ENCODE assay signal across 11 cellular contexts in genomic region chr22:39311592-39312400, GRCh38. TPM values are rescaled to one million over a fixed set of nuclear protein-coding genes. Genes with fewer than 3 reads are reported as not detected.
DNase-seq lines count a peak whose midpoint lies in the region; ATAC-seq and TF ChIP-seq lines count a peak whose summit lies in the region.
"Had no signal": no experiment of that assay in that cellular context is flagged by ENCODE, and none has a peak within 500 bp of the region (broad histone marks: within the 10 kb centered on the region; RNA-seq: fewer than 3 reads in every experiment).

No MANE protein-coding gene starts in this region.

- CTCF ChIA-PET in MCF 10A (lab: Yijun Ruan, JAX) = interaction anchor here (0.5 to 12.1 kb wide), 19 partner anchors 12 to 713 kb away, joined by 3 to 256 read pairs (median 3); partner anchors contain the start of gene ATF4
- CTCF ChIA-PET in mammary epithelial cell (lab: Charles Lee; ENCODE audit: low non-redundant PET) = interaction anchor here (0.5 to 1.1 kb wide), 3 partner anchors 141 to 306 kb away, joined by 3 to 14 read pairs (median 8); no protein-coding TSS in a partner anchor

- no peaks in the 10 kb centered on the region for H3K9me3 Mint-ChIP-seq in MCF 10A (ENCODE audit: unreplicated experiment)
- H3K9me3 Mint-ChIP-seq in stimulated activated memory B cell treated with anti-CD40 and anti-IgM and Interleukin-4, amounts not matched to agents 10 μg/mL and 1 μg/mL and 100 μg/mL, for 72 hours = no peaks in the 10 kb centered on the region

- H3K4me2 ChIP-seq in mammary epithelial cell (ENCODE audit: insufficient read depth, low read depth, low read length) = no peak overlapping the region

- H3K27ac ChIP-seq in mammary epithelial cell (ENCODE audit: insufficient read depth, low read depth, low read length) = no peak overlapping the region
- H3K27ac ChIP-seq in left lung = no peak overlapping the region

- H3K79me2 ChIP-seq in mammary epithelial cell (ENCODE audit: insufficient read depth, low read length) = peaks cover 45% of the 10 kb centered on the region

- BruUV-seq in MCF 10A (replicated peaks; lab: Mats Ljungman, UMichigan) (no TSS peak), mammary epithelial cell (replicated peaks; lab: Mats Ljungman, UMichigan) (no TSS peak)

- peaks cover 39% of the 10 kb centered on the region for H3K36me3 ChIP-seq in mammary epithelial cell (ENCODE audit: insufficient read depth, low read length)
- H3K36me3 ChIP-seq in left lung = peaks cover 10 to 63% of the 10 kb centered on the region in 2 donors

- peaks cover 34% of the 10 kb centered on the region for H3K4me1 Mint-ChIP-seq in MCF 10A (ENCODE audit: insufficient read depth, unreplicated experiment)
- H3K4me1 Mint-ChIP-seq in stimulated activated memory B cell treated with anti-CD40 and anti-IgM and Interleukin-4, amounts not matched to agents 10 μg/mL and 1 μg/mL and 100 μg/mL, for 72 hours = peaks cover 74% of the 10 kb centered on the region

- 94% methylated on average over 18 of the region's 19 CpGs for WGBS in mammary epithelial cell (ENCODE audit: low coverage, missing lambda C conversion rate)

- H2AFZ ChIP-seq in mammary epithelial cell (ENCODE audit: low read depth, low read length) = no peak overlapping the region

- POLR2A ChIA-PET in MCF 10A (lab: Yijun Ruan, JAX) = interaction anchor here (0.8 to 4.0 kb wide), 11 partner anchors 8 to 868 kb away, joined by 3 to 38 read pairs (median 7); partner anchors contain the start of gene RPL3

- no peaks in the 10 kb centered on the region for H3K27me3 ChIP-seq in mammary epithelial cell (ENCODE audit: insufficient read depth, low read length)
- H3K27me3 ChIP-seq in left lung = no peaks in the 10 kb centered on the region

- H3K4me3 ChIP-seq in mammary epithelial cell (replicated peaks in 1 of 3; ENCODE audit: insufficient read depth in 1 of 3, low read depth in 2 of 3, low read length in 3 of 3) (no peak overlapping the region), cardiac fibroblast (replicated peaks in 1 of 2; ENCODE audit: low read depth in 2 of 2, low read length in 2 of 2) (no peak overlapping the region), left lung (no peak overlapping the region)

- intact Hi-C loops in MCF 10A (cut with micrococcal nuclease) = loop anchor here (1.0 kb wide), 2 partner anchors 141 to 176 kb away; no protein-coding TSS in a partner anchor
- intact Hi-C loops in mammary epithelial cell (cut with micrococcal nuclease) = loop anchor here (1.0 to 10.0 kb wide), 3 partner anchors 176 to 557 kb away; partner anchors contain the start of gene SUN2
- intact Hi-C loops in left lung (cut with DNase I) = loop anchor here (5.0 to 10.0 kb wide), 2 partner anchors 137 to 139 kb away; no protein-coding TSS in a partner anchor

- DNase-seq in MCF 10A (ENCODE audit: unreplicated experiment) (peak; percentile 43), mammary epithelial cell (no peak), NCI-H69 (lab: John Stamatoyannopoulos, UW) (peak; percentile 34), cardiac fibroblast (ENCODE audit: low read depth in 2 of 2) (peak; percentile 19 to 20), Kasumi-1 (lab: John Stamatoyannopoulos, UW) (no peak), left lung (no peak)
- DNase-seq: foreskin melanocyte, NCI-H1436 treated with DMSO at 0.1 percent for 48 hours had no signal

- ATAC-seq in stimulated activated memory B cell treated with anti-CD40 and anti-IgM and Interleukin-4, amounts not matched to agents 10 μg/mL and 1 μg/mL and 100 μg/mL, for 72 hours = no peak
- no peak for ATAC-seq in HG03025 (IDR thresholded peaks at IDR 0.05; ENCODE audit: low FRiP score, unreplicated experiment)
- ATAC-seq in left lung = no peak

- no peak overlapping the region for H3K9ac ChIP-seq in mammary epithelial cell (ENCODE audit: insufficient read depth, low read length)

- no peaks in the 10 kb centered on the region for H3K27me3 Mint-ChIP-seq in MCF 10A (ENCODE audit: insufficient read depth, unreplicated experiment)
- no peaks in the 10 kb centered on the region for H3K27me3 Mint-ChIP-seq in stimulated activated memory B cell treated with anti-CD40 and anti-IgM and Interleukin-4, amounts not matched to agents 10 μg/mL and 1 μg/mL and 100 μg/mL, for 72 hours
- H3K27me3 Mint-ChIP-seq: CD4-positive, CD25-positive, alpha-beta regulatory T cell had no signal

- dilution Hi-C loops in mammary epithelial cell (cut with HindIII; ENCODE audit: low sequenced_read_pairs) = no loop called here

- in situ Hi-C loops in mammary epithelial cell (cut with MboI; ENCODE audit: low sequenced_read_pairs in 2 of 2) = loop anchor here (5.0 to 25.0 kb wide), 5 partner anchors 74 to 549 kb away; partner anchors contain the start of genes APOBEC3C (in 1 of the 2), APOBEC3D (in 1 of the 2), CBX6 (in 1 of the 2) and SUN2 (in 1 of the 2)

- no peak overlapping the region for H3K4me3 Mint-ChIP-seq in MCF 10A (ENCODE audit: unreplicated experiment)
- H3K4me3 Mint-ChIP-seq in stimulated activated memory B cell treated with anti-CD40 and anti-IgM and Interleukin-4, amounts not matched to agents 10 μg/mL and 1 μg/mL and 100 μg/mL, for 72 hours = peak overlapping the region; percentile 25

- no peak for TF ChIP-seq CTCF in MCF 10A (IDR thresholded peaks at IDR 0.05; ENCODE audit: unreplicated experiment)
- no peak for TF ChIP-seq CTCF in mammary epithelial cell (conservative IDR thresholded peaks at IDR 0.05 in 1 of 2, IDR thresholded peaks at IDR 0.05 in 1 of 2; ENCODE audit: extremely low read depth in 1 of 2, insufficient read depth in 1 of 2, low read depth in 1 of 2, low read length in 2 of 2)
- no peak for TF ChIP-seq CTCF in cardiac fibroblast (IDR thresholded peaks at IDR 0.05; ENCODE audit: low read depth, low read length)
- TF ChIP-seq CTCF in left lung (IDR thresholded peaks at IDR 0.05) = no peak

- H3K27ac Mint-ChIP-seq in MCF 10A (ENCODE audit: low read depth, unreplicated experiment) = no peak overlapping the region
- H3K27ac Mint-ChIP-seq in stimulated activated memory B cell treated with anti-CD40 and anti-IgM and Interleukin-4, amounts not matched to agents 10 μg/mL and 1 μg/mL and 100 μg/mL, for 72 hours = peak overlapping the region; percentile 15

- H3K4me1 ChIP-seq in mammary epithelial cell (ENCODE audit: insufficient read depth, low read length) (peaks cover 77% of the 10 kb centered on the region), left lung (peaks cover 16 to 72% of the 10 kb centered on the region in 2 donors)

- H3K36me3 Mint-ChIP-seq in MCF 10A (ENCODE audit: insufficient read depth, unreplicated experiment) = peaks cover 69% of the 10 kb centered on the region
- H3K36me3 Mint-ChIP-seq in stimulated activated memory B cell treated with anti-CD40 and anti-IgM and Interleukin-4, amounts not matched to agents 10 μg/mL and 1 μg/mL and 100 μg/mL, for 72 hours = peaks cover 55% of the 10 kb centered on the region

- H4K20me1 ChIP-seq in mammary epithelial cell (ENCODE audit: insufficient read depth, low read length) = peaks cover 36% of the 10 kb centered on the region

- no peaks in the 10 kb centered on the region for H3K9me3 ChIP-seq in mammary epithelial cell (replicated peaks; ENCODE audit: insufficient read depth, low read length)
- H3K9me3 ChIP-seq in left lung = no peaks in the 10 kb centered on the region

RNA-seq across cellular contexts. Expression of gene RPL3, which starts 7.6 kb away (rescaled TPM):
- total RNA-seq in MCF 10A (2022) (3,475 and 3,632 TPM in 2 replicates), mammary epithelial cell (1,000 to 10,000 TPM; 1,970 to 2,165 TPM), left lung (1,000 to 10,000 TPM; 1,506 to 1,575 TPM)
- polyA plus RNA-seq in mammary epithelial cell = 3,548 TPM
- 1,634 TPM for polyA minus RNA-seq in mammary epithelial cell

RNA-seq across cellular contexts. Expression of gene SYNGR1, which starts 38.0 kb away (rescaled TPM):
- total RNA-seq in MCF 10A (2022) = 0.25 and 0.35 TPM in 2 replicates
- total RNA-seq in mammary epithelial cell = 1 to 10 TPM in 1 of 2 donors, under 1 TPM in 1; 0.89 to 1.5 TPM
- 0.23 TPM for polyA plus RNA-seq in mammary epithelial cell
- polyA minus RNA-seq in mammary epithelial cell = not detected
- 1 to 10 TPM; 5.5 to 7.2 TPM for total RNA-seq in left lung

Comparison
In these comparisons a context has a peak if more than half of its experiments do, and no peak if none do; other contexts are left out.
1. DNase-seq: peak in MCF 10A (single experiment), NCI-H69 (single experiment) and cardiac fibroblast (2 of 2); none in mammary epithelial cell (single experiment), Kasumi-1 (0 of 2) and left lung (0 of 2).